In the genomic region with DNA sequence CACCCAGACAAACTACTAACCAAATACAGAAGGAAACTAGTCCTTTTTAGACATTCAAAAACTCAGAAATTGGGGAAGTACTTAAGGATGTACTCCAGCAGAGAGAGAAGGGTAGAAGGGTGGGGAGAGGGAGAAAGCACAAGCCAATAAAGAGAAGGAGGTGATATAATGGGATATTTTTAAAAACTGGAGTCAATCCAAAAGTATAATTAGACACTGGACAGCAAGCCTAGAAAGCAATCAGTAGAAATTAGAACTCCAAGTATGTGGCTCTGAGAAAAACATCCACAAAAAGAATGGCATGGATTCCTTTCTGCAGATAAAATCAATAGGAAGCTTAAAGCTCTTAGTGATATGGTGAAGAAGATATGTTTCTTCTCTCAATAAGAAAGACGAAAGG, we compare ENCODE assay signal across 1 cellular context.
TF ChIP-seq lines count a peak whose summit lies in the region.

No MANE protein-coding gene starts in this region.

TF ChIP-seq in WTC11, 78 proteins besides CTCF, POLR2A, EP300 and RAD21:
- TF ChIP-seq NFYB (CRISPR knock-in tag; conservative IDR thresholded peaks at IDR 0.05; ENCODE audit: low read depth), result no peak
- TF ChIP-seq FOXK1 (CRISPR knock-in tag; IDR thresholded peaks at IDR 0.05), result no peak
- no peak for TF ChIP-seq JAZF1 (CRISPR knock-in tag; IDR thresholded peaks at IDR 0.05)
- TF ChIP-seq ZNF138 (CRISPR knock-in tag; conservative IDR thresholded peaks at IDR 0.05), result no peak
- TF ChIP-seq, protein P1, sequence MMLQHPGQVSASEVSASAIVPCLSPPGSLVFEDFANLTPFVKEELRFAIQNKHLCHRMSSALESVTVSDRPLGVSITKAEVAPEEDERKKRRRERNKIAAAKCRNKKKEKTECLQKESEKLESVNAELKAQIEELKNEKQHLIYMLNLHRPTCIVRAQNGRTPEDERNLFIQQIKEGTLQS (CRISPR knock-in tag; conservative IDR thresholded peaks at IDR 0.05), result no peak
- TF ChIP-seq, protein P2, sequence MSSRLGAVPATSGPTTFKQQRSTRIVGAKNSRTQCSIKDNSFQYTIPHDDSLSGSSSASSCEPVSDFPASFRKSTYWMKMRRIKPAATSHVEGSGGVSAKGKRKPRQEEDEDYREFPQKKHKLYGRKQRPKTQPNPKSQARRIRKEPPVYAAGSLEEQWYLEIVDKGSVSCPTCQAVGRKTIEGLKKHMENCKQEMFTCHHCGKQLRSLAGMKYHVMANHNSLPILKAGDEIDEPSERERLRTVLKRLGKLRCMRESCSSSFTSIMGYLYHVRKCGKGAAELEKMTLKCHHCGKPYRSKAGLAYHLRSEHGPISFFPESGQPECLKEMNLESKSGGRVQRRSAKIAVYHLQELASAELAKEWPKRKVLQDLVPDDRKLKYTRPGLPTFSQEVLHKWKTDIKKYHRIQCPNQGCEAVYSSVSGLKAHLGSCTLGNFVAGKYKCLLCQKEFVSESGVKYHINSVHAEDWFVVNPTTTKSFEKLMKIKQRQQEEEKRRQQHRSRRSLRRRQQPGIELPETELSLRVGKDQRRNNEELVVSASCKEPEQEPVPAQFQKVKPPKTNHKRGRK (CRISPR knock-in tag; IDR thresholded peaks at IDR 0.05; ENCODE audit: borderline replicate concordance), result no peak
- TF ChIP-seq TCF7 (CRISPR knock-in tag; IDR thresholded peaks at IDR 0.05; ENCODE audit: low read depth), result no peak
- no peak for TF ChIP-seq RELA (CRISPR knock-in tag; IDR thresholded peaks at IDR 0.05; ENCODE audit: borderline replicate concordance)
- TF ChIP-seq, protein P3, sequence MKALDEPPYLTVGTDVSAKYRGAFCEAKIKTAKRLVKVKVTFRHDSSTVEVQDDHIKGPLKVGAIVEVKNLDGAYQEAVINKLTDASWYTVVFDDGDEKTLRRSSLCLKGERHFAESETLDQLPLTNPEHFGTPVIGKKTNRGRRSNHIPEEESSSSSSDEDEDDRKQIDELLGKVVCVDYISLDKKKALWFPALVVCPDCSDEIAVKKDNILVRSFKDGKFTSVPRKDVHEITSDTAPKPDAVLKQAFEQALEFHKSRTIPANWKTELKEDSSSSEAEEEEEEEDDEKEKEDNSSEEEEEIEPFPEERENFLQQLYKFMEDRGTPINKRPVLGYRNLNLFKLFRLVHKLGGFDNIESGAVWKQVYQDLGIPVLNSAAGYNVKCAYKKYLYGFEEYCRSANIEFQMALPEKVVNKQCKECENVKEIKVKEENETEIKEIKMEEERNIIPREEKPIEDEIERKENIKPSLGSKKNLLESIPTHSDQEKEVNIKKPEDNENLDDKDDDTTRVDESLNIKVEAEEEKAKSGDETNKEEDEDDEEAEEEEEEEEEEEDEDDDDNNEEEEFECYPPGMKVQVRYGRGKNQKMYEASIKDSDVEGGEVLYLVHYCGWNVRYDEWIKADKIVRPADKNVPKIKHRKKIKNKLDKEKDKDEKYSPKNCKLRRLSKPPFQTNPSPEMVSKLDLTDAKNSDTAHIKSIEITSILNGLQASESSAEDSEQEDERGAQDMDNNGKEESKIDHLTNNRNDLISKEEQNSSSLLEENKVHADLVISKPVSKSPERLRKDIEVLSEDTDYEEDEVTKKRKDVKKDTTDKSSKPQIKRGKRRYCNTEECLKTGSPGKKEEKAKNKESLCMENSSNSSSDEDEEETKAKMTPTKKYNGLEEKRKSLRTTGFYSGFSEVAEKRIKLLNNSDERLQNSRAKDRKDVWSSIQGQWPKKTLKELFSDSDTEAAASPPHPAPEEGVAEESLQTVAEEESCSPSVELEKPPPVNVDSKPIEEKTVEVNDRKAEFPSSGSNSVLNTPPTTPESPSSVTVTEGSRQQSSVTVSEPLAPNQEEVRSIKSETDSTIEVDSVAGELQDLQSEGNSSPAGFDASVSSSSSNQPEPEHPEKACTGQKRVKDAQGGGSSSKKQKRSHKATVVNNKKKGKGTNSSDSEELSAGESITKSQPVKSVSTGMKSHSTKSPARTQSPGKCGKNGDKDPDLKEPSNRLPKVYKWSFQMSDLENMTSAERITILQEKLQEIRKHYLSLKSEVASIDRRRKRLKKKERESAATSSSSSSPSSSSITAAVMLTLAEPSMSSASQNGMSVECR (CRISPR knock-in tag; IDR thresholded peaks at IDR 0.05; ENCODE audit: borderline replicate concordance), result no peak
- no peak for TF ChIP-seq KAT7 (CRISPR knock-in tag; IDR thresholded peaks at IDR 0.05; ENCODE audit: borderline replicate concordance)
- TF ChIP-seq, protein P4, sequence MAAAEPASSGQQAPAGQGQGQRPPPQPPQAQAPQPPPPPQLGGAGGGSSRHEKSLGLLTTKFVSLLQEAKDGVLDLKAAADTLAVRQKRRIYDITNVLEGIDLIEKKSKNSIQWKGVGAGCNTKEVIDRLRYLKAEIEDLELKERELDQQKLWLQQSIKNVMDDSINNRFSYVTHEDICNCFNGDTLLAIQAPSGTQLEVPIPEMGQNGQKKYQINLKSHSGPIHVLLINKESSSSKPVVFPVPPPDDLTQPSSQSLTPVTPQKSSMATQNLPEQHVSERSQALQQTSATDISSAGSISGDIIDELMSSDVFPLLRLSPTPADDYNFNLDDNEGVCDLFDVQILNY (CRISPR knock-in tag; IDR thresholded peaks at IDR 0.05), result no peak
- TF ChIP-seq MXD4 (CRISPR knock-in tag; IDR thresholded peaks at IDR 0.05; ENCODE audit: borderline replicate concordance), result no peak
- TF ChIP-seq NR2C2 (CRISPR knock-in tag; IDR thresholded peaks at IDR 0.05), result no peak
- TF ChIP-seq PRRX2 (CRISPR knock-in tag; IDR thresholded peaks at IDR 0.05), result no peak
- TF ChIP-seq SMAD3 (CRISPR knock-in tag; IDR thresholded peaks at IDR 0.05; ENCODE audit: borderline replicate concordance), result no peak
- TF ChIP-seq, protein P5, sequence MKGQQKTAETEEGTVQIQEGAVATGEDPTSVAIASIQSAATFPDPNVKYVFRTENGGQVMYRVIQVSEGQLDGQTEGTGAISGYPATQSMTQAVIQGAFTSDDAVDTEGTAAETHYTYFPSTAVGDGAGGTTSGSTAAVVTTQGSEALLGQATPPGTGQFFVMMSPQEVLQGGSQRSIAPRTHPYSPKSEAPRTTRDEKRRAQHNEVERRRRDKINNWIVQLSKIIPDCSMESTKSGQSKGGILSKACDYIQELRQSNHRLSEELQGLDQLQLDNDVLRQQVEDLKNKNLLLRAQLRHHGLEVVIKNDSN (CRISPR knock-in tag; IDR thresholded peaks at IDR 0.05), result no peak
- no peak for TF ChIP-seq GRHL2 (CRISPR knock-in tag; IDR thresholded peaks at IDR 0.05; ENCODE audit: insufficient replicate concordance, severe bottlenecking)
- TF ChIP-seq, protein P6, sequence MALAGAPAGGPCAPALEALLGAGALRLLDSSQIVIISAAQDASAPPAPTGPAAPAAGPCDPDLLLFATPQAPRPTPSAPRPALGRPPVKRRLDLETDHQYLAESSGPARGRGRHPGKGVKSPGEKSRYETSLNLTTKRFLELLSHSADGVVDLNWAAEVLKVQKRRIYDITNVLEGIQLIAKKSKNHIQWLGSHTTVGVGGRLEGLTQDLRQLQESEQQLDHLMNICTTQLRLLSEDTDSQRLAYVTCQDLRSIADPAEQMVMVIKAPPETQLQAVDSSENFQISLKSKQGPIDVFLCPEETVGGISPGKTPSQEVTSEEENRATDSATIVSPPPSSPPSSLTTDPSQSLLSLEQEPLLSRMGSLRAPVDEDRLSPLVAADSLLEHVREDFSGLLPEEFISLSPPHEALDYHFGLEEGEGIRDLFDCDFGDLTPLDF (CRISPR knock-in tag; IDR thresholded peaks at IDR 0.05), result no peak
- TF ChIP-seq ZNF416 (CRISPR knock-in tag; IDR thresholded peaks at IDR 0.05), result no peak
- TF ChIP-seq TP53 (CRISPR knock-in tag; IDR thresholded peaks at IDR 0.05), result no peak
